20 cellular contexts compared by ENCODE assay signal in genomic region chr16:54577566-54578180, GRCh38.
"Had no signal": no experiment of that assay in that cellular context is flagged by ENCODE, and none has a peak within 500 bp of the region (broad histone marks: within the 10 kb centered on the region; RNA-seq: fewer than 3 reads in every experiment).

No MANE protein-coding gene starts in this region.

- H3K27ac ChIP-seq: coronary artery, left ventricle myocardium inferior, thoracic aorta had no signal

- H3K4me3 ChIP-seq: coronary artery, left ventricle myocardium inferior, thoracic aorta had no signal

- H3K4me1 ChIP-seq: left ventricle myocardium inferior had no signal

- DNase-seq: activated CD4-positive, alpha-beta T cell treated with anti-CD3 and anti-CD28 coated beads for 4 hours; activated CD4-positive, alpha-beta T cell treated with anti-CD3 and anti-CD28 coated beads, Interleukin-2, amount 50 U/mL, for 48 hours; activated CD4-positive, CD25-positive, alpha-beta regulatory T cell; activated naive CD4-positive, alpha-beta T cell treated with anti-CD3 and anti-CD28 coated beads for 36 hours; activated T-cell treated with anti-CD3 and anti-CD28 coated beads, Interleukin-2, amount 50 U/mL, for 48 hours; amygdala; cerebellar nuclear complex; foreskin fibroblast; kidney glomerular epithelial cell; left ventricle myocardium inferior; midbrain; natural killer cell; occipital lobe; posterior cingulate gyrus; small intestine; stimulated activated CD4-positive, alpha-beta T cell treated with anti-CD3 and anti-CD28 coated beads, Interleukin-2, amount 100 ng/mL, for 24 hours had no signal

- H3K36me3 ChIP-seq: left ventricle myocardium inferior, thoracic aorta had no signal

- ATAC-seq: natural killer cell; sciatic nerve; stimulated activated memory B cell treated with anti-CD40 and anti-IgM and Interleukin-4, amounts not matched to agents 10 μg/mL and 1 μg/mL and 100 μg/mL, for 72 hours had no signal
